Comparison of ENCODE assay signal across 13 cellular contexts in genomic region chr16:87603684-87604571, GRCh38. TPM values are rescaled to one million over a fixed set of nuclear protein-coding genes. Genes with fewer than 3 reads are reported as not detected.
A peak's percentile ranks its signal among the peaks of the same experiment; 100 is the strongest.
DNase-seq lines count a peak whose midpoint lies in the region; ATAC-seq lines count a peak whose summit lies in the region.
"Had no signal": no experiment of that assay in that cellular context is flagged by ENCODE, and none has a peak within 500 bp of the region (broad histone marks: within the 10 kb centered on the region; RNA-seq: fewer than 3 reads in every experiment).

No MANE protein-coding gene starts in this region.

- H3K4me1 ChIP-seq in CD4-positive, CD25-positive, alpha-beta regulatory T cell (ENCODE audit: control insufficient read depth, insufficient read depth, low read length, poor library complexity, severe bottlenecking) = peaks cover 12% of the 10 kb centered on the region

- ATAC-seq in CD4-positive, CD25-positive, alpha-beta regulatory T cell (ENCODE audit: low read depth in 2 of 2) = no peak
- ATAC-seq in GM18867 (IDR thresholded peaks at IDR 0.05; ENCODE audit: unreplicated experiment) = no peak
- no peak for ATAC-seq in HG02852 (IDR thresholded peaks at IDR 0.05; ENCODE audit: unreplicated experiment)
- ATAC-seq: HCT116 had no signal

- H3K27ac ChIP-seq in CD4-positive, CD25-positive, alpha-beta regulatory T cell (ENCODE audit: insufficient read depth, low read length, poor library complexity, severe bottlenecking) = no peak overlapping the region
- peak overlapping the region; percentile 38 for H3K27ac ChIP-seq in layer of hippocampus (ENCODE audit: low read depth, low read length)

- H3K4me3 ChIP-seq in CD4-positive, CD25-positive, alpha-beta regulatory T cell (ENCODE audit: low read depth, low read length) = no peak overlapping the region
- H3K4me3 ChIP-seq in H7 (ENCODE audit: insufficient read depth, low read depth, low read length) = peak overlapping the region; percentile 83

- H3K9me3 Mint-ChIP-seq in CD4-positive, CD25-positive, alpha-beta regulatory T cell = peaks cover 0 to 9% (median 0%) of the 10 kb centered on the region in 7 donors
- H3K9me3 Mint-ChIP-seq: dendritic cell treated with granulocyte-macrophage colony-stimulating factor and Interleukin-4, amounts not matched to agents 40 ng/mL and 50 ng/mL, for 4 days had no signal

- peak overlapping the region in 1 of 3 donors; percentile 26 for H3K27ac Mint-ChIP-seq in CD4-positive, CD25-positive, alpha-beta regulatory T cell
- H3K27ac Mint-ChIP-seq: dendritic cell treated with granulocyte-macrophage colony-stimulating factor and Interleukin-4, amounts not matched to agents 40 ng/mL and 50 ng/mL, for 4 days had no signal

- peak in 1 of 3 donors; percentile 13 for DNase-seq in CD4-positive, CD25-positive, alpha-beta regulatory T cell
- peak; percentile 88 for DNase-seq in H7
- peak; percentile 33 for DNase-seq in SW480 (ENCODE audit: low spot score)
- DNase-seq in amniotic stem cell (lab: John Stamatoyannopoulos, UW) = no peak
- no peak for DNase-seq in activated CD4-positive, CD25-positive, alpha-beta regulatory T cell (lab: John Stamatoyannopoulos, UW)
- DNase-seq: activated effector memory CD4-positive, alpha-beta T cell treated with Interleukin-2 at 50 U/mL for 16 hours; DMS153 had no signal

- H3K9me3 ChIP-seq in CD4-positive, CD25-positive, alpha-beta regulatory T cell (ENCODE audit: control insufficient read depth in 2 of 2, low read length in 2 of 2) = no peaks in the 10 kb centered on the region

- H3K4me1 Mint-ChIP-seq in CD4-positive, CD25-positive, alpha-beta regulatory T cell = peaks cover 0 to 21% (median 3%) of the 10 kb centered on the region in 4 donors

- no peaks in the 10 kb centered on the region for H3K36me3 ChIP-seq in CD4-positive, CD25-positive, alpha-beta regulatory T cell (ENCODE audit: control insufficient read depth, insufficient read depth, low read length)
- H3K36me3 ChIP-seq in H7 (replicated peaks; ENCODE audit: control insufficient read depth, insufficient read depth, low read length) = no peaks in the 10 kb centered on the region

- H3K27me3 Mint-ChIP-seq in CD4-positive, CD25-positive, alpha-beta regulatory T cell = peaks cover 64% of the 10 kb centered on the region

- H3K4me3 Mint-ChIP-seq in CD4-positive, CD25-positive, alpha-beta regulatory T cell = peak overlapping the region in 3 of 4 donors; percentile 19 to 32 (median 31)
- H3K4me3 Mint-ChIP-seq: dendritic cell treated with granulocyte-macrophage colony-stimulating factor and Interleukin-4, amounts not matched to agents 40 ng/mL and 50 ng/mL, for 4 days had no signal

- H3K27me3 ChIP-seq in CD4-positive, CD25-positive, alpha-beta regulatory T cell (ENCODE audit: control insufficient read depth, insufficient read depth, low read length) = peaks cover 20% of the 10 kb centered on the region
- peaks cover 13% of the 10 kb centered on the region for H3K27me3 ChIP-seq in H7 (ENCODE audit: control insufficient read depth, insufficient read depth, low read length)
- peaks cover 29% of the 10 kb centered on the region for H3K27me3 ChIP-seq in layer of hippocampus (ENCODE audit: control insufficient read depth, insufficient read depth, low read length)

- H3K36me3 Mint-ChIP-seq in CD4-positive, CD25-positive, alpha-beta regulatory T cell = no peaks in the 10 kb centered on the region

RNA-seq across cellular contexts. Expression of gene JPH3, which starts 1.6 kb away (rescaled TPM):
- total RNA-seq in CD4-positive, CD25-positive, alpha-beta regulatory T cell = not detected
- not detected for polyA plus RNA-seq in CD4-positive, CD25-positive, alpha-beta regulatory T cell
- total RNA-seq in H7 (2014; rRNA removed; shearing (Covaris generic)) = 24.0 and 25.6 TPM in 2 replicates
- total RNA-seq: mononuclear cell had no signal

Comparison
In these comparisons a context has a peak if more than half of its experiments do, and no peak if none do; other contexts are left out.
1. DNase-seq: peak in H7 (single experiment) and SW480 (single experiment); none in amniotic stem cell (single experiment) and activated CD4-positive, CD25-positive, alpha-beta regulatory T cell (0 of 4).
2. RNA of gene JPH3, which starts 1.6 kb away (total RNA-seq): 24.0 to 25.6 TPM in H7; not detected in CD4-positive, CD25-positive, alpha-beta regulatory T cell (single experiment); every median in the first group is over 10 times any median in the second.